ENCODE assay signal across 31 cellular contexts in the genomic region with DNA sequence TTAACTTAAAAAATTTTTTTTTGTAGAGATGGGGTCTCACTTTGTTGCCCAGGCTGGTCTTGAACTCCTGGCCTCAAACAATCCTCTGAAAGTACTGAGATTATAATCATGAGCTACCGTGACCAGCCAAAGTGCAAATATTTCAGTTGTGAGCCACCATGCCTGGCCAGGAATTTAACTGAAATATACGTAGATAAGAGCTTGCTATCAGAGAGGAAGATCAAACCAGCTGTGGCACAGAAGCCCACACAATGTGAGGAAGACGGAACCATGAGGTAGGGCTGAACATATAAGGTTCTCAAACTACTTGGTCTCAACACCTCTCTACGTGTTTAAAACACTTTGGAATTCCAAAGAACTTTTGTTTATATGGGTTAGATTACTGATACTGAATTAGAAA. TPM values are rescaled to one million over a fixed set of nuclear protein-coding genes. Genes with fewer than 3 reads are reported as not detected.
DNase-seq lines count a peak whose midpoint lies in the region; ATAC-seq and TF ChIP-seq lines count a peak whose summit lies in the region.
"Had no signal": no experiment of that assay in that cellular context is flagged by ENCODE, and none has a peak within 500 bp of the region (broad histone marks: within the 10 kb centered on the region; RNA-seq: fewer than 3 reads in every experiment).

No MANE protein-coding gene starts in this region.

- ATAC-seq in left cardiac atrium (no peak), HG02938 (IDR thresholded peaks at IDR 0.05; ENCODE audit: unreplicated experiment) (no peak)
- ATAC-seq: foreskin keratinocyte, HepG2 had no signal

- H3K36me3 ChIP-seq in left ventricle myocardium inferior, result peaks cover 63% of the 10 kb centered on the region
- H3K36me3 ChIP-seq in tibial artery, result peaks cover 46 to 85% (median 53%) of the 10 kb centered on the region in 3 donors
- no peaks in the 10 kb centered on the region for H3K36me3 ChIP-seq in prostate gland

- no peak for TF ChIP-seq POLR2A in prostate gland (IDR thresholded peaks at IDR 0.05)

- peaks cover 43% of the 10 kb centered on the region for H3K4me1 ChIP-seq in left ventricle myocardium inferior
- H3K4me1 ChIP-seq in tibial artery, result peaks cover 0 to 34% (median 5%) of the 10 kb centered on the region in 4 donors
- no peaks in the 10 kb centered on the region for H3K4me1 ChIP-seq in prostate gland (replicated peaks)
- H3K4me1 ChIP-seq: BE2C, foreskin keratinocyte, HAP-1, lower lobe of right lung, neural progenitor cell had no signal

- WGBS in prostate gland, result 62% methylated on average over 4 of the region's 4 CpGs

- intact Hi-C loops in left ventricle myocardium inferior (cut with micrococcal nuclease) (no loop called here), left cardiac atrium (cut with DNase I) (no loop called here), tibial artery (cut with DNase I; ENCODE audit: low total_unique reads) (no loop called here), prostate gland (cut with DNase I) (no loop called here)

- no peaks in the 10 kb centered on the region for H3K27me3 ChIP-seq in left ventricle myocardium inferior (ENCODE audit: low read depth)
- H3K27me3 ChIP-seq in tibial artery, result no peaks in the 10 kb centered on the region
- no peaks in the 10 kb centered on the region for H3K27me3 ChIP-seq in prostate gland (replicated peaks; ENCODE audit: insufficient read depth)
- H3K27me3 ChIP-seq: BE2C, foreskin keratinocyte, neural progenitor cell had no signal

- H3K4me3 ChIP-seq in left ventricle myocardium inferior (no peak overlapping the region), tibial artery (no peak overlapping the region), prostate gland (no peak overlapping the region)
- H3K4me3 ChIP-seq: HAP-1, lower lobe of right lung, neural progenitor cell had no signal

- H3K27ac ChIP-seq in left ventricle myocardium inferior (replicated peaks) (peak overlapping the region; percentile 75), tibial artery (peak overlapping the region; percentile 71 to 82), prostate gland (no peak overlapping the region)
- H3K27ac ChIP-seq: foreskin keratinocyte, lower lobe of right lung, neural progenitor cell, WERI-Rb-1 had no signal

- DNase-seq in left ventricle myocardium inferior (no peak), left cardiac atrium (no peak), amniotic epithelial cell (ENCODE audit: low read depth) (peak; percentile 75), iris pigment epithelial cell (ENCODE audit: low read depth) (peak; percentile 60), tibial artery (no peak), prostate gland (ENCODE audit: low spot score) (no peak), NCI-H526 treated with DMSO at 0.1 percent for 48 hours (lab: John Stamatoyannopoulos, UW) (no peak)
- DNase-seq: activated CD4-positive, alpha-beta T cell treated with anti-CD3 and anti-CD28 coated beads, Interleukin-2, amount 50 U/mL, for 1 hour; activated naive CD4-positive, alpha-beta T cell treated with anti-CD3 and anti-CD28 coated beads, Interleukin-2, amount 50 U/mL, for 16 hours; anterior cingulate cortex; BE2C; effector CD4-positive, alpha-beta T cell; foreskin keratinocyte; hypothalamus; lower lobe of right lung; NCI-H1105; NCI-H1930; NCI-H748 treated with DMSO at 0.1 percent for 48 hours; posterior cingulate gyrus; stimulated activated CD8-positive, alpha-beta memory T cell treated with anti-CD3 and anti-CD28 coated beads, Interleukin-4, amount 100 ng/mL, for 48 hours; T-helper 9 cell; WERI-Rb-1 had no signal

- H3K9me3 ChIP-seq in left ventricle myocardium inferior (replicated peaks) (no peaks in the 10 kb centered on the region), tibial artery (no peaks in the 10 kb centered on the region), prostate gland (no peaks in the 10 kb centered on the region)
- H3K9me3 ChIP-seq: BE2C, HAP-1, lower lobe of right lung had no signal

- no peak for TF ChIP-seq CTCF in left ventricle myocardium inferior (IDR thresholded peaks at IDR 0.05; ENCODE audit: borderline replicate concordance)
- TF ChIP-seq CTCF in tibial artery (IDR thresholded peaks at IDR 0.05), result no peak
- no peak for TF ChIP-seq CTCF in prostate gland (IDR thresholded peaks at IDR 0.05)

RNA-seq across cellular contexts. Expression of a gene that starts 29.1 kb away (rescaled TPM):
- total RNA-seq in left ventricle myocardium inferior (13.2 TPM), left cardiac atrium (1 to 10 TPM; 6.8 to 8.5 TPM), prostate gland (10 to 100 TPM; 12.5 to 21.9 TPM)

RNA-seq across cellular contexts. Expression of a gene that starts 57.9 kb away (rescaled TPM):
- total RNA-seq in left ventricle myocardium inferior, result not detected
- total RNA-seq in left cardiac atrium, result not detected
- not detected for total RNA-seq in prostate gland
- total RNA-seq: A673; activated T-helper 1 cell treated with anti-CD3 and anti-CD28 coated beads, Interleukin-12 subunit alpha, Interleukin-12 subunit beta, Interleukin-2, Interleukin-4 antibody, amounts not matched to agents 30 ng/mL and 10 ng/mL and 1 ng/mL, durations not matched to agents 14 hours and 24 hours and 36 hours; cerebellum; epithelial cell of proximal tubule; foreskin keratinocyte; HepG2; lower lobe of right lung; ureter had no signal

Comparison
In these comparisons a context has a peak if more than half of its experiments do, and no peak if none do; other contexts are left out.
1. DNase-seq: peak in amniotic epithelial cell (single experiment) and iris pigment epithelial cell (single experiment); none in left ventricle myocardium inferior (single experiment), left cardiac atrium (single experiment), tibial artery (0 of 2), prostate gland (single experiment) and NCI-H526 treated with DMSO at 0.1 percent for 48 hours (single experiment).
2. H3K27ac ChIP-seq: peak in left ventricle myocardium inferior (single experiment) and tibial artery (2 of 2); none in prostate gland (0 of 2).